21 cellular contexts compared by ENCODE assay signal in genomic region chr3:25405335-25405734, GRCh38. TPM values are rescaled to one million over a fixed set of nuclear protein-coding genes. Genes with fewer than 3 reads are reported as not detected.
"Had no signal": no experiment of that assay in that cellular context is flagged by ENCODE, and none has a peak within 500 bp of the region (broad histone marks: within the 10 kb centered on the region; RNA-seq: fewer than 3 reads in every experiment).

No MANE protein-coding gene starts in this region.

- H3K27me3 Mint-ChIP-seq: memory B cell had no signal

- H3K27ac ChIP-seq: dorsolateral prefrontal cortex, parathyroid adenoma, right lobe of liver, stomach, testis, tibial artery, upper lobe of left lung, uterus had no signal

- H3K4me1 Mint-ChIP-seq: memory B cell, natural killer cell had no signal

- H3K27ac Mint-ChIP-seq: memory B cell, natural killer cell, progenitor cell of endocrine pancreas had no signal

- H3K4me3 Mint-ChIP-seq: memory B cell, natural killer cell had no signal

- H3K9me3 Mint-ChIP-seq: natural killer cell had no signal

- H3K27me3 ChIP-seq: dorsolateral prefrontal cortex, right lobe of liver, stomach, testis, tibial artery, upper lobe of left lung, uterus had no signal

- H3K4me1 ChIP-seq: parathyroid adenoma, right lobe of liver, testis, upper lobe of left lung, uterus had no signal

- H3K9me3 ChIP-seq: right lobe of liver, stomach, testis, tibial artery, upper lobe of left lung, uterus had no signal

- ATAC-seq: left lobe of liver, natural killer cell, right lobe of liver had no signal

- H3K36me3 ChIP-seq: right lobe of liver, stomach, tibial artery, upper lobe of left lung, uterus had no signal

- DNase-seq: dorsolateral prefrontal cortex; effector CD4-positive, alpha-beta T cell; kidney; natural killer cell; right lobe of liver; stimulated activated CD4-positive, alpha-beta T cell treated with anti-CD3 and anti-CD28 coated beads, Interleukin-12 subunit alpha, Interleukin-12 subunit beta, amount 100 ng/mL, for 4 hours; stimulated activated CD4-positive, alpha-beta T cell treated with anti-CD3 and anti-CD28 coated beads, Interleukin-1b, Interleukin-23, amount 100 ng/mL, for 48 hours; stimulated activated CD4-positive, alpha-beta T cell treated with anti-CD3 and anti-CD28 coated beads, Interleukin-4, amount 100 ng/mL, for 1 hour; stimulated activated CD8-positive, alpha-beta memory T cell treated with anti-CD3 and anti-CD28 coated beads, Interleukin-4, amount 100 ng/mL, for 48 hours; stimulated activated naive CD4-positive, alpha-beta T cell treated with Interleukin-2 at 50 U/mL for 16 hours; stomach; testis; tibial artery; upper lobe of left lung; uterus had no signal

- H3K4me3 ChIP-seq: dorsolateral prefrontal cortex, right lobe of liver, smooth muscle cell, stomach, testis, tibial artery, upper lobe of left lung, uterus had no signal

RNA-seq across cellular contexts. Expression of gene RARB, which starts 22.7 kb away (rescaled TPM):
- total RNA-seq: mononuclear cell, natural killer cell had no signal
